25 cellular contexts compared by ENCODE assay signal in genomic region chr2:236501531-236501930, GRCh38.
"Had no signal": no experiment of that assay in that cellular context is flagged by ENCODE, and none has a peak within 500 bp of the region (broad histone marks: within the 10 kb centered on the region; RNA-seq: fewer than 3 reads in every experiment).

No MANE protein-coding gene starts in this region.

- H3K27ac Mint-ChIP-seq: immature natural killer cell; naive thymus-derived CD4-positive, alpha-beta T cell; natural killer cell treated with Interleukin-12 subunit alpha and Interleukin-12 subunit beta and Interleukin-15 and Interleukin-18, amount 100 ng/mL, for 72 hours; progenitor cell of endocrine pancreas; stimulated activated naive B cell treated with anti-CD40 and anti-IgM and Interleukin-4, amounts not matched to agents 10 μg/mL and 1 μg/mL and 100 μg/mL, for 72 hours; type B pancreatic cell had no signal

- ATAC-seq: heart left ventricle; lower lobe of right lung; naive thymus-derived CD4-positive, alpha-beta T cell; natural killer cell treated with Interleukin-12 subunit alpha and Interleukin-12 subunit beta and Interleukin-15 and Interleukin-18, amount 100 ng/mL, for 72 hours; right cardiac atrium; sciatic nerve; stimulated activated naive B cell treated with anti-CD40 and anti-IgM and Interleukin-4, amounts not matched to agents 10 μg/mL and 1 μg/mL and 100 μg/mL, for 72 hours; stimulated activated naive CD8-positive, alpha-beta T cell treated with anti-CD3 and anti-CD28 coated beads, Interleukin-15, Interleukin-2, amounts not matched to agents 100 U/mL and 50 U/mL, for 24 hours had no signal

- H3K9me3 ChIP-seq: heart left ventricle, lower lobe of right lung, ovary, stomach, testis, thyroid gland, uterus had no signal

- H3K27me3 ChIP-seq: ovary, testis, thyroid gland, uterus had no signal

- H3K4me1 ChIP-seq: lower lobe of right lung, testis, uterus had no signal

- H3K4me3 Mint-ChIP-seq: immature natural killer cell; naive thymus-derived CD4-positive, alpha-beta T cell; natural killer cell treated with Interleukin-12 subunit alpha and Interleukin-12 subunit beta and Interleukin-15 and Interleukin-18, amount 100 ng/mL, for 72 hours; stimulated activated naive B cell treated with anti-CD40 and anti-IgM and Interleukin-4, amounts not matched to agents 10 μg/mL and 1 μg/mL and 100 μg/mL, for 72 hours; type B pancreatic cell had no signal

- H3K27ac ChIP-seq: heart left ventricle, lower lobe of right lung, ovary, skin epidermis, stomach, testis, thyroid gland, uterus had no signal

- H3K4me3 ChIP-seq: heart left ventricle, lower lobe of right lung, ovary, skin epidermis, stomach, testis, thyroid gland, uterus had no signal

- H3K36me3 Mint-ChIP-seq: immature natural killer cell; naive thymus-derived CD4-positive, alpha-beta T cell; natural killer cell treated with Interleukin-12 subunit alpha and Interleukin-12 subunit beta and Interleukin-15 and Interleukin-18, amount 100 ng/mL, for 72 hours; type B pancreatic cell had no signal

- H3K4me1 Mint-ChIP-seq: stimulated activated naive B cell treated with anti-CD40 and anti-IgM and Interleukin-4, amounts not matched to agents 10 μg/mL and 1 μg/mL and 100 μg/mL, for 72 hours had no signal

- FAIRE-seq: islet of Langerhans had no signal

- H3K9me3 Mint-ChIP-seq: immature natural killer cell; natural killer cell treated with Interleukin-12 subunit alpha and Interleukin-12 subunit beta and Interleukin-15 and Interleukin-18, amount 100 ng/mL, for 72 hours; stimulated activated naive B cell treated with anti-CD40 and anti-IgM and Interleukin-4, amounts not matched to agents 10 μg/mL and 1 μg/mL and 100 μg/mL, for 72 hours had no signal

- H3K27me3 Mint-ChIP-seq: progenitor cell of endocrine pancreas had no signal

- DNase-seq: heart left ventricle; hypothalamus; immature natural killer cell; lower lobe of right lung; mammary epithelial cell; mesenchymal stem cell; naive thymus-derived CD4-positive, alpha-beta T cell; ovary; right cardiac atrium; stimulated activated CD4-positive, alpha-beta T cell treated with anti-CD3 and anti-CD28 coated beads, Interleukin-12 subunit alpha, Interleukin-12 subunit beta, amount 100 ng/mL, for 4 hours; stimulated activated CD4-positive, alpha-beta T cell treated with anti-CD3 and anti-CD28 coated beads, Interleukin-15, amount 100 ng/mL, for 24 hours; stimulated activated CD4-positive, alpha-beta T cell treated with anti-CD3 and anti-CD28 coated beads, Interleukin-2, amount 100 ng/mL, for 24 hours; stimulated activated CD4-positive, alpha-beta T cell treated with anti-CD3 and anti-CD28 coated beads, Interleukin-4, amount 100 ng/mL, for 1 hour; stimulated activated naive B cell treated with anti-CD40 and anti-IgM and Interleukin-4, amounts not matched to agents 10 μg/mL and 1 μg/mL and 100 μg/mL, for 72 hours; stimulated activated naive CD8-positive, alpha-beta T cell treated with anti-CD3 and anti-CD28 coated beads, Interleukin-15, Interleukin-2, amounts not matched to agents 100 U/mL and 50 U/mL, for 24 hours; stomach; testis; thyroid gland; uterus had no signal

- H3K36me3 ChIP-seq: heart left ventricle, lower lobe of right lung, ovary, uterus had no signal
